In the genomic region with DNA sequence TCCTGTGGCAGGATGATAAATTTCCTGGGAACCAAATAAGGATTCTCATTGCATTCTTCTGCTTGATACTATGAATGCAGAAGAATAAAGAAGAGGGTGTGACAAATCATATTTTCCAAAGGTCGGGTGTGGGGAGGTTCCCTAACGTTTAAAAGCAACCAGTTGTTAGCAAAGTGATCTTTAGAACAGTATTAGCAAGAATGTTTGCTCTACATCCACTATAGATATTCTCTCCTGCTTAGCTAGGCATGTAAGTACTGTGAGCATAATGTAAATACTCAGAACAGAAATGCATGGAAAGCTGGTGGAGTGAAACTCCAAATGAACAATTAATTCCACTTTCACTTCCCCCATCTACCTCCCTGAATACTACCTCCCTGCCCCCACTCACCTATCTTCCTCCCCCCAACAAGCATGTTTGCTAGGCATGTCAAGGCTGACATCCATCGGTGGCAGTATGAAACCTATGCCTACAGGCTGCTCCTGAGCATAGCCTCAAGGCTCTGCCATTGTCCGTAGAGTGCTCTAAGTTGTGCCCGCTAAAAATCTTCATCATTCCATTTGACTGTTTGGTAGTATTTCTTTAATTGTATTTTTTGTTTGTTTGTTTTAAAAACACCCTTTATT, we compare ENCODE assay signal across 11 cellular contexts.
DNase-seq lines count a peak whose midpoint lies in the region; ATAC-seq, FAIRE-seq and TF ChIP-seq lines count a peak whose summit lies in the region.
"Had no signal": no experiment of that assay in that cellular context is flagged by ENCODE, and none has a peak within 500 bp of the region (broad histone marks: within the 10 kb centered on the region; RNA-seq: fewer than 3 reads in every experiment).

No MANE protein-coding gene starts in this region.

- no peaks in the 10 kb centered on the region for H3K27me3 ChIP-seq in endocrine pancreas (ENCODE audit: control insufficient read depth, insufficient read depth, low read length)
- no peaks in the 10 kb centered on the region for H3K27me3 ChIP-seq in mucosa of stomach (ENCODE audit: control insufficient read depth, insufficient read depth, low read length)

- H3K4me1 Mint-ChIP-seq in activated naive CD4-positive, alpha-beta T cell treated with anti-CD3 and anti-CD28 coated beads, Interleukin-2, amount 10 ng/mL, durations not matched to agents 7 days and 5 days, result no peaks in the 10 kb centered on the region

- H3K27ac Mint-ChIP-seq in activated naive CD4-positive, alpha-beta T cell treated with anti-CD3 and anti-CD28 coated beads, Interleukin-2, amount 50 U/mL, for 72 hours, result peak overlapping the region; percentile 23 to 72
- no peak overlapping the region for H3K27ac Mint-ChIP-seq in activated naive CD4-positive, alpha-beta T cell treated with anti-CD3 and anti-CD28 coated beads, Interleukin-2, amount 10 ng/mL, durations not matched to agents 7 days and 5 days

- POLR2A ChIA-PET in GM10248 (lab: Yijun Ruan, JAX), result no interaction called here

- FAIRE-seq in urothelium cell line (lab: Jason Lieb, UNC), result peak; percentile 81

- no peak for TF ChIP-seq CTCF in GM10248 (IDR thresholded peaks at IDR 0.05; ENCODE audit: control extremely low read depth, extremely low read depth, low read depth, missing control alignments)

- H3K36me3 Mint-ChIP-seq in activated naive CD4-positive, alpha-beta T cell treated with anti-CD3 and anti-CD28 coated beads, Interleukin-2, amount 50 U/mL, for 72 hours, result peaks cover 9% of the 10 kb centered on the region in 2 donors
- H3K36me3 Mint-ChIP-seq in activated naive CD4-positive, alpha-beta T cell treated with anti-CD3 and anti-CD28 coated beads, Interleukin-2, amount 10 ng/mL, durations not matched to agents 7 days and 5 days, result no peaks in the 10 kb centered on the region

- H3K9ac ChIP-seq in endocrine pancreas (ENCODE audit: control insufficient read depth, insufficient read depth, low read length) (no peak overlapping the region), mucosa of stomach (ENCODE audit: low read length) (peak overlapping the region; percentile 20)

- H3K9me3 Mint-ChIP-seq in activated naive CD4-positive, alpha-beta T cell treated with anti-CD3 and anti-CD28 coated beads, Interleukin-2, amount 50 U/mL, for 72 hours, result no peaks in the 10 kb centered on the region
- H3K9me3 Mint-ChIP-seq in activated naive CD4-positive, alpha-beta T cell treated with anti-CD3 and anti-CD28 coated beads, Interleukin-2, amount 10 ng/mL, durations not matched to agents 7 days and 5 days, result no peaks in the 10 kb centered on the region

- no peaks in the 10 kb centered on the region for H3K36me3 ChIP-seq in endocrine pancreas (ENCODE audit: control insufficient read depth, insufficient read depth, low read length)
- no peaks in the 10 kb centered on the region for H3K36me3 ChIP-seq in mucosa of stomach (ENCODE audit: control insufficient read depth, insufficient read depth, low read length)

- ATAC-seq in activated naive CD4-positive, alpha-beta T cell treated with anti-CD3 and anti-CD28 coated beads, Interleukin-2, amount 50 U/mL, for 72 hours, result peak in 1 of 2 donors; percentile 67
- no peak for ATAC-seq in GM21786 (IDR thresholded peaks at IDR 0.05; ENCODE audit: unreplicated experiment)

- H3K4me3 ChIP-seq in endocrine pancreas (ENCODE audit: control insufficient read depth, insufficient read depth, low read length) (peak overlapping the region; percentile 81), mucosa of stomach (ENCODE audit: low read length) (no peak overlapping the region)

- H3K4me1 ChIP-seq in endocrine pancreas (ENCODE audit: control insufficient read depth, insufficient read depth, low read length) (peaks cover 36% of the 10 kb centered on the region), mucosa of stomach (ENCODE audit: control insufficient read depth, insufficient read depth, low read length) (peaks cover 5% of the 10 kb centered on the region)

- CTCF ChIA-PET in activated naive CD4-positive, alpha-beta T cell treated with anti-CD3 and anti-CD28 coated beads, Interleukin-2, amount 10 ng/mL, durations not matched to agents 7 days and 5 days (lab: Charles Lee), result no interaction called here
- CTCF ChIA-PET in GM10248 (lab: Yijun Ruan, JAX), result no interaction called here

- no peak overlapping the region for H3K4me3 Mint-ChIP-seq in activated naive CD4-positive, alpha-beta T cell treated with anti-CD3 and anti-CD28 coated beads, Interleukin-2, amount 10 ng/mL, durations not matched to agents 7 days and 5 days

- DNase-seq in activated naive CD4-positive, alpha-beta T cell treated with anti-CD3 and anti-CD28 coated beads, Interleukin-2, amount 50 U/mL, for 72 hours (ENCODE audit: low spot score in 2 of 2), result no peak
- DNase-seq in activated naive CD4-positive, alpha-beta T cell treated with anti-CD3 and anti-CD28 coated beads, Interleukin-2, amount 10 ng/mL, durations not matched to agents 7 days and 5 days, result no peak
- DNase-seq in urothelium cell line (ENCODE audit: low spot score), result peak; percentile 41
- DNase-seq in stimulated activated CD4-positive, alpha-beta T cell treated with anti-CD3 and anti-CD28 coated beads, Interleukin-12 subunit alpha, Interleukin-12 subunit beta, amount 100 ng/mL, for 4 hours, result no peak
- DNase-seq in GM10248 (ENCODE audit: extremely low spot score), result no peak
- DNase-seq: AML-193; NCI-H510A treated with DMSO at 0.1 percent for 48 hours; stimulated activated CD4-positive, alpha-beta T cell treated with anti-CD3 and anti-CD28 coated beads, Interleukin-4, amount 100 ng/mL, for 24 hours had no signal

- H3K9me3 ChIP-seq in endocrine pancreas (ENCODE audit: control insufficient read depth, low read length) (no peaks in the 10 kb centered on the region), mucosa of stomach (ENCODE audit: control insufficient read depth, low read length) (no peaks in the 10 kb centered on the region)

- no peaks in the 10 kb centered on the region for H3K27me3 Mint-ChIP-seq in activated naive CD4-positive, alpha-beta T cell treated with anti-CD3 and anti-CD28 coated beads, Interleukin-2, amount 10 ng/mL, durations not matched to agents 7 days and 5 days
